Comparison of ENCODE assay signal across 1 cellular context in the genomic region with DNA sequence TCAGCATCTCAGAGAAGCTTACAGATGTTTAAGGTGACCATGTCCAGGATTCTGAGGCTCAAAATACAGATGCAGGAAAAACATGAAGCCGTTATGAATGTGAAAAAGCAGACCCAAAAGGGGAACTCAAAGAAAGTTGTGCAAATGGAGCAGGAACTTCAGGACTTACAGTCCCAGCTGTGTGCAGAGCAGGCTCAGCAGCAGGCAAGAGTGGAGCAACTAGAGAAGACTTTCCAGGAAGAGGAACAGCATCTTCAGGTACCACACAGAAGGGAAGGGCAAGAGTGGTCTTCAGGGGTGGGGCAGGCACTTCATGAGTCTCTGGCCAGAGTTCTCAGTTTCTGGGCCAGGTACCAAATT.
TF ChIP-seq lines count a peak whose summit lies in the region.

No MANE protein-coding gene starts in this region.

TF ChIP-seq in HepG2, 621 proteins besides CTCF, POLR2A, EP300 and RAD21:
- TF ChIP-seq HIVEP1 (CRISPR knock-in tag; IDR thresholded peaks at IDR 0.05), result 0 out of 2 replicates have a peak, but pooled peaks have one; percentile 20
- no peak for TF ChIP-seq CBX5 (CRISPR knock-in tag; IDR thresholded peaks at IDR 0.05; ENCODE audit: borderline replicate concordance)
- no peak for TF ChIP-seq ZNF558 (CRISPR knock-in tag; IDR thresholded peaks at IDR 0.05; ENCODE audit: borderline replicate concordance)
- TF ChIP-seq ZNF678 (CRISPR knock-in tag; IDR thresholded peaks at IDR 0.05), result 0 out of 2 replicates have a peak, but pooled peaks have one; percentile 26
- TF ChIP-seq KLF9 (CRISPR knock-in tag; IDR thresholded peaks at IDR 0.05; ENCODE audit: low read depth), result no peak
- TF ChIP-seq ELF4 (CRISPR knock-in tag; IDR thresholded peaks at IDR 0.05; ENCODE audit: borderline replicate concordance), result no peak
- no peak for TF ChIP-seq TRIM24 (CRISPR knock-in tag; IDR thresholded peaks at IDR 0.05)
- TF ChIP-seq HOXA3 (CRISPR knock-in tag; IDR thresholded peaks at IDR 0.05), result no peak
- TF ChIP-seq ZNF225 (CRISPR knock-in tag; IDR thresholded peaks at IDR 0.05), result no peak
- TF ChIP-seq CCDC6 (CRISPR knock-in tag; IDR thresholded peaks at IDR 0.05), result no peak
- TF ChIP-seq, protein P1, sequence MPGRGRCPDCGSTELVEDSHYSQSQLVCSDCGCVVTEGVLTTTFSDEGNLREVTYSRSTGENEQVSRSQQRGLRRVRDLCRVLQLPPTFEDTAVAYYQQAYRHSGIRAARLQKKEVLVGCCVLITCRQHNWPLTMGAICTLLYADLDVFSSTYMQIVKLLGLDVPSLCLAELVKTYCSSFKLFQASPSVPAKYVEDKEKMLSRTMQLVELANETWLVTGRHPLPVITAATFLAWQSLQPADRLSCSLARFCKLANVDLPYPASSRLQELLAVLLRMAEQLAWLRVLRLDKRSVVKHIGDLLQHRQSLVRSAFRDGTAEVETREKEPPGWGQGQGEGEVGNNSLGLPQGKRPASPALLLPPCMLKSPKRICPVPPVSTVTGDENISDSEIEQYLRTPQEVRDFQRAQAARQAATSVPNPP (CRISPR knock-in tag; IDR thresholded peaks at IDR 0.05), result no peak
- TF ChIP-seq ZNF501 (CRISPR knock-in tag; IDR thresholded peaks at IDR 0.05), result 0 out of 2 replicates have a peak, but pooled peaks have one; percentile 18
